Comparison of ENCODE assay signal across 16 cellular contexts in the genomic region with DNA sequence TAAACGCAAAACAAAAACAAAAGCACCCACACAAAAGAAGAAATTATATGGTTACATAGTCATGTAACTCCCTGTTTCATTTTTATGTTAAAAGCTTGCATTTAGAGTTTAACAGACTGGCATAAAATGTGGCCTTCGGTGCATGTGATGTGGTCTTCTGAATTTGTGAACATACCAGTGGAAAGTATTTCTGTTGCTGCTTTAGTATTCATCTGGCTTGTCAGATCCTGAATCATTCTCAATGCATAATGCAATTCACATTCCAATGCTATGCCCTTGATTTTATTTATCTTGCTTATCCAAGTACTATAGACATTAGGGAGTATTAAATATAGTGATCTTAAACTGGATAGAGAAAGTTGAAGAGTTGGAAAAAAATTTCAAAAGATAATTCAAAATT.
DNase-seq lines count a peak whose midpoint lies in the region; ATAC-seq and TF ChIP-seq lines count a peak whose summit lies in the region.
"Had no signal": no experiment of that assay in that cellular context is flagged by ENCODE, and none has a peak within 500 bp of the region (broad histone marks: within the 10 kb centered on the region; RNA-seq: fewer than 3 reads in every experiment).

No MANE protein-coding gene starts in this region.

- no peaks in the 10 kb centered on the region for H3K9me3 Mint-ChIP-seq in HFFc6

- peak; percentile 29 for DNase-seq in HFFc6
- DNase-seq in astrocyte of the hippocampus (ENCODE audit: low read depth, low spot score) = peak; percentile 84
- peak; percentile 61 to 83 for DNase-seq in foreskin keratinocyte
- no peak for DNase-seq in substantia nigra (lab: John Stamatoyannopoulos, UW)
- no peak for DNase-seq in germinal center (ENCODE audit: low spot score)
- DNase-seq in HEK293T (ENCODE audit: extremely low spot score) = no peak
- no peak for DNase-seq in Karpas-422
- DNase-seq: activated T-cell treated with anti-CD3 and anti-CD28 coated beads, Interleukin-2, amount 50 U/mL, for 4 hours; Calu3; central memory CD4-positive, alpha-beta T cell; MM.1S; NCI-H446; SHP77 treated with DMSO at 0.1 percent for 48 hours; WERI-Rb-1 had no signal

- no peak overlapping the region for H3K27ac Mint-ChIP-seq in HFFc6

- H3K4me3 ChIP-seq in Karpas-422 (ENCODE audit: low read length) = no peak overlapping the region
- H3K4me3 ChIP-seq: skin epidermis had no signal

- no peaks in the 10 kb centered on the region for H4K20me1 ChIP-seq in Karpas-422 (ENCODE audit: insufficient read depth, low read depth, low read length)

- ATAC-seq in foreskin keratinocyte (no peak), HG03342 (IDR thresholded peaks at IDR 0.05; ENCODE audit: unreplicated experiment) (no peak)
- ATAC-seq: activated T-cell treated with anti-CD3 and anti-CD28 coated beads, Interleukin-2, amount 50 U/mL, for 4 hours had no signal

- H3K4me3 Mint-ChIP-seq in HFFc6 = no peak overlapping the region
- H3K4me3 Mint-ChIP-seq: activated T-cell treated with anti-CD3 and anti-CD28 coated beads, Interleukin-2, amount 50 U/mL, for 4 hours had no signal

- H3K27me3 Mint-ChIP-seq in HFFc6 (ENCODE audit: insufficient read depth) = peaks cover 7% of the 10 kb centered on the region

- H3K36me3 ChIP-seq in Karpas-422 (ENCODE audit: insufficient read depth, low read length) = no peaks in the 10 kb centered on the region
- H3K36me3 ChIP-seq: WERI-Rb-1 had no signal

- no peaks in the 10 kb centered on the region for H3K9me2 ChIP-seq in Karpas-422 (replicated peaks; ENCODE audit: insufficient read depth, low read length)

- H3K79me2 ChIP-seq in Karpas-422 (ENCODE audit: low read length) = no peaks in the 10 kb centered on the region

- no peak overlapping the region for H3K9ac ChIP-seq in Karpas-422 (ENCODE audit: low read length)

- TF ChIP-seq CTCF in HFFc6 (IDR thresholded peaks at IDR 0.05) = no peak
- no peak for TF ChIP-seq CTCF in foreskin keratinocyte (conservative IDR thresholded peaks at IDR 0.05)

- H3K9me3 ChIP-seq in Karpas-422 (ENCODE audit: low read length) = no peaks in the 10 kb centered on the region

- no peak overlapping the region for H3K4me2 ChIP-seq in Karpas-422 (ENCODE audit: low read depth, low read length, poor library complexity, severe bottlenecking)

- 0 out of 2 replicates have a peak, but pooled peaks cover 5% of the 10 kb centered on the region for H3K36me3 Mint-ChIP-seq in HFFc6 (ENCODE audit: low read depth)

- H3K4me1 ChIP-seq in foreskin keratinocyte (peaks cover 28% of the 10 kb centered on the region), Karpas-422 (ENCODE audit: low read length) (no peaks in the 10 kb centered on the region)

- POLR2A ChIA-PET in HEK293T (lab: Yijun Ruan, JAX) = no interaction called here

- H2AFZ ChIP-seq in Karpas-422 (ENCODE audit: low read length) = no peak overlapping the region

- CTCF ChIA-PET in HEK293T (lab: Yijun Ruan, JAX) = no interaction called here

- H3K4me1 Mint-ChIP-seq in HFFc6 (ENCODE audit: low read depth) = peaks cover 41% of the 10 kb centered on the region

- peak overlapping the region; percentile 86 for H3K27ac ChIP-seq in foreskin keratinocyte
- peak overlapping the region; percentile 96 for H3K27ac ChIP-seq in substantia nigra (ENCODE audit: low read depth, low read length, poor library complexity, severe bottlenecking)
- no peak overlapping the region for H3K27ac ChIP-seq in Karpas-422 (ENCODE audit: low read length)

- no peaks in the 10 kb centered on the region for H3K27me3 ChIP-seq in foreskin keratinocyte
- no peaks in the 10 kb centered on the region for H3K27me3 ChIP-seq in Karpas-422 (ENCODE audit: low read length)

TF ChIP-seq in HEK293T, 16 proteins besides CTCF, POLR2A, EP300 and RAD21:
- TF ChIP-seq BHLHE40 (IDR thresholded peaks at IDR 0.05; ENCODE audit: borderline replicate concordance) = no peak
- TF ChIP-seq L3MBTL2 (conservative IDR thresholded peaks at IDR 0.05) = no peak
- no peak for TF ChIP-seq FOXA1 (IDR thresholded peaks at IDR 0.05)
- no peak for TF ChIP-seq HDGF (IDR thresholded peaks at IDR 0.05; ENCODE audit: borderline replicate concordance)
- TF ChIP-seq ELF4 (IDR thresholded peaks at IDR 0.05) = no peak
- TF ChIP-seq SP1 (IDR thresholded peaks at IDR 0.05) = no peak
- no peak for TF ChIP-seq SUZ12 (IDR thresholded peaks at IDR 0.05)

Comparison
In these comparisons a context has a peak if more than half of its experiments do, and no peak if none do; other contexts are left out.
1. DNase-seq: peak in HFFc6 (single experiment), astrocyte of the hippocampus (single experiment) and foreskin keratinocyte (2 of 2); none in substantia nigra (0 of 49), germinal center (single experiment), HEK293T (single experiment) and Karpas-422 (single experiment).